In the genomic region with DNA sequence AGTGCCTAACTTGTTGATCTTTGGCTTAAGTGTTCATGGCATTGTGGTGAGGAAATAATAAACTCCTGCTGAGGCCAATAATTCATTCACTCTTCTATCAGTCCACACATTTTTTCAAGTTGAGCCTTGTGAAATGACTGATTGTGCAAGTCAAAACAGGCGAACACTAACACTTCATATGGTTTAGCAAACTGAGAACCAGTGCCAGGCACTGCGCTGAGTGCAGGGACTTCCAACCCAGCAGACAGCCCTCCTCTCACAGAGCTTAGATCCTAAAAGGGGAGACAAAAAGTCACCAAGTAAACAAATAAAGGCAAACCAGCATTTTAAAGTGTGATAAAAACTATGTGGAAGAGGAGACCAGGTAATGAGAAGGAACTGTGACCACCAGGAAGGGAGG, we compare ENCODE assay signal across 19 cellular contexts.
A peak's percentile ranks its signal among the peaks of the same experiment; 100 is the strongest.
DNase-seq lines count a peak whose midpoint lies in the region; ATAC-seq and TF ChIP-seq lines count a peak whose summit lies in the region.
"Had no signal": no experiment of that assay in that cellular context is flagged by ENCODE, and none has a peak within 500 bp of the region (broad histone marks: within the 10 kb centered on the region; RNA-seq: fewer than 3 reads in every experiment).

No MANE protein-coding gene starts in this region.

- no peaks in the 10 kb centered on the region for H3K36me3 ChIP-seq in left ventricle myocardium inferior
- no peaks in the 10 kb centered on the region for H3K36me3 ChIP-seq in mesenchymal stem cell (ENCODE audit: control insufficient read depth in 1 of 2, insufficient read depth in 2 of 2, low read depth in 1 of 2, low read length in 2 of 2)
- no peaks in the 10 kb centered on the region for H3K36me3 ChIP-seq in suprapubic skin
- H3K36me3 ChIP-seq: HAP-1, SJCRH30 had no signal

- H2BK120ac ChIP-seq in mesenchymal stem cell (ENCODE audit: low read depth, low read length): no peak overlapping the region

- H3K4me2 ChIP-seq in mesenchymal stem cell (ENCODE audit: low read length, poor library complexity, severe bottlenecking): no peak overlapping the region
- H3K4me2 ChIP-seq: A549, GM23338 had no signal

- intact Hi-C loops in Right ventricle myocardium superior (cut with DNase I): no loop called here
- intact Hi-C loops in left ventricle myocardium inferior (cut with micrococcal nuclease): no loop called here
- intact Hi-C loops in right cardiac atrium (cut with DNase I): no loop called here

- TF ChIP-seq CTCF in left ventricle myocardium inferior (IDR thresholded peaks at IDR 0.05; ENCODE audit: borderline replicate concordance): no peak
- no peak for TF ChIP-seq CTCF in suprapubic skin (IDR thresholded peaks at IDR 0.05)

- H2BK15ac ChIP-seq in mesenchymal stem cell (ENCODE audit: low read depth, poor library complexity, severe bottlenecking): no peak overlapping the region

- H2BK5ac ChIP-seq in mesenchymal stem cell (ENCODE audit: low read depth, low read length, poor library complexity, severe bottlenecking): no peak overlapping the region

- H3K4me1 ChIP-seq in left ventricle myocardium inferior (no peaks in the 10 kb centered on the region), right cardiac atrium (ENCODE audit: control insufficient read depth, insufficient read depth, low read length) (no peaks in the 10 kb centered on the region), mesenchymal stem cell (ENCODE audit: control insufficient read depth, insufficient read depth, low read depth, low read length) (no peaks in the 10 kb centered on the region), suprapubic skin (peaks cover 16% of the 10 kb centered on the region)
- H3K4me1 ChIP-seq: A549, HAP-1 had no signal

- no peak overlapping the region for H2AFZ ChIP-seq in mesenchymal stem cell (ENCODE audit: low read depth, low read length)
- H2AFZ ChIP-seq: GM23338 had no signal

- ATAC-seq in Right ventricle myocardium superior (ENCODE audit: poor library complexity) (peak; percentile 60), right cardiac atrium (peak; percentile 74 to 75)
- ATAC-seq: A549, GM23338, Panc1 had no signal

- H4K8ac ChIP-seq in mesenchymal stem cell (ENCODE audit: low read length): no peak overlapping the region

- H4K91ac ChIP-seq in mesenchymal stem cell (ENCODE audit: low read length): no peak overlapping the region

- H2AK5ac ChIP-seq in mesenchymal stem cell (ENCODE audit: low read length, severe bottlenecking): no peak overlapping the region

- no peak overlapping the region for H2BK12ac ChIP-seq in mesenchymal stem cell (ENCODE audit: low read length in 2 of 2)

- H3K4ac ChIP-seq in mesenchymal stem cell (ENCODE audit: low read depth in 1 of 2, low read length in 2 of 2): no peak overlapping the region

- H3K4me3 ChIP-seq in left ventricle myocardium inferior (no peak overlapping the region), right cardiac atrium (ENCODE audit: low read length) (no peak overlapping the region), mesenchymal stem cell (ENCODE audit: insufficient read depth in 1 of 2, low read depth in 1 of 2, low read length in 2 of 2) (no peak overlapping the region), suprapubic skin (no peak overlapping the region)
- H3K4me3 ChIP-seq: A549, GM23338, HAP-1, SJCRH30 had no signal

- H3K14ac ChIP-seq in mesenchymal stem cell (ENCODE audit: low read length in 2 of 2): no peak overlapping the region

- H3K27me3 ChIP-seq in left ventricle myocardium inferior (ENCODE audit: low read depth) (peaks cover 21% of the 10 kb centered on the region), right cardiac atrium (ENCODE audit: control insufficient read depth, insufficient read depth) (no peaks in the 10 kb centered on the region), mesenchymal stem cell (ENCODE audit: control insufficient read depth in 1 of 2, insufficient read depth in 1 of 2, low read length in 2 of 2) (no peaks in the 10 kb centered on the region), suprapubic skin (no peaks in the 10 kb centered on the region)

- no peaks in the 10 kb centered on the region for H3K79me1 ChIP-seq in mesenchymal stem cell (replicated peaks; ENCODE audit: low read length, poor library complexity, severe bottlenecking)

- H3K9ac ChIP-seq in mesenchymal stem cell (ENCODE audit: low read length): peak overlapping the region; percentile 13

- H3K23ac ChIP-seq in mesenchymal stem cell (ENCODE audit: low read length in 2 of 2): no peak overlapping the region

- H3K18ac ChIP-seq in mesenchymal stem cell (ENCODE audit: low read depth in 1 of 2, low read length in 2 of 2): no peak overlapping the region

- TF ChIP-seq EP300 in suprapubic skin (IDR thresholded peaks at IDR 0.05): no peak

- DNase-seq in Right ventricle myocardium superior (peak; percentile 53), left ventricle myocardium inferior (no peak), right cardiac atrium (peak; percentile 67 to 74 (median 68)), mesenchymal stem cell (no peak), suprapubic skin (ENCODE audit: low spot score in 2 of 2) (peak in 1 of 2 donors; percentile 72), NCI-H146 (lab: John Stamatoyannopoulos, UW) (no peak), mesenteric fat pad (ENCODE audit: low spot score) (no peak)
- no peak for DNase-seq in stimulated activated CD4-positive, alpha-beta T cell treated with anti-CD3 and anti-CD28 coated beads, Interleukin-2, amount 100 ng/mL, for 48 hours
- DNase-seq: KG1, NCI-H1092 treated with DMSO at 0.1 percent for 48 hours, NCI-H2029 treated with DMSO at 0.1 percent for 48 hours, NCI-H2171, NCI-H446, SJCRH30 had no signal

- peaks cover 5% of the 10 kb centered on the region for H3K9me3 ChIP-seq in left ventricle myocardium inferior (replicated peaks)
- no peaks in the 10 kb centered on the region for H3K9me3 ChIP-seq in right cardiac atrium (ENCODE audit: control insufficient read depth, low read length)
- peaks cover 4% of the 10 kb centered on the region for H3K9me3 ChIP-seq in mesenchymal stem cell (ENCODE audit: control insufficient read depth, low read length)
- H3K9me3 ChIP-seq in suprapubic skin: no peaks in the 10 kb centered on the region
- H3K9me3 ChIP-seq: A549, HAP-1 had no signal

- H3K27ac ChIP-seq in left ventricle myocardium inferior (replicated peaks) (no peak overlapping the region), right cardiac atrium (ENCODE audit: low read length) (no peak overlapping the region), mesenchymal stem cell (ENCODE audit: low read length, poor library complexity, severe bottlenecking) (no peak overlapping the region), suprapubic skin (peak overlapping the region; percentile 44)
- H3K27ac ChIP-seq: A549, HL-60, SJCRH30 had no signal

- 51% methylated on average over 2 of the region's 2 CpGs for WGBS in right cardiac atrium
- 67% methylated on average over 2 of the region's 2 CpGs for WGBS in mesenchymal stem cell
- WGBS in suprapubic skin: 28% methylated on average over 2 of the region's 2 CpGs

- TF ChIP-seq POLR2A in suprapubic skin (IDR thresholded peaks at IDR 0.05): no peak

Comparison
In these comparisons a context has a peak if more than half of its experiments do, and no peak if none do; other contexts are left out.
1. DNase-seq: peak in Right ventricle myocardium superior (single experiment) and right cardiac atrium (3 of 3); none in left ventricle myocardium inferior (single experiment), mesenchymal stem cell (single experiment), NCI-H146 (single experiment), stimulated activated CD4-positive, alpha-beta T cell treated with anti-CD3 and anti-CD28 coated beads, Interleukin-2, amount 100 ng/mL, for 48 hours (0 of 2) and mesenteric fat pad (single experiment).